Comparison of ENCODE assay signal across 8 cellular contexts in genomic region chr17:27494192-27495091, GRCh38. TPM values are rescaled to one million over a fixed set of nuclear protein-coding genes. Genes with fewer than 3 reads are reported as not detected.
DNase-seq lines count a peak whose midpoint lies in the region; ATAC-seq, FAIRE-seq and TF ChIP-seq lines count a peak whose summit lies in the region.

No MANE protein-coding gene starts in this region.

- TF ChIP-seq CTCF in GM23338 (conservative IDR thresholded peaks at IDR 0.05; ENCODE audit: low read depth in 2 of 2): peak; percentile 39 to 60; a peak in 2 of 4 replicates
- peak; percentile 67 for TF ChIP-seq CTCF in RWPE2 (IDR thresholded peaks at IDR 0.05; ENCODE audit: poor library complexity, severe bottlenecking)

- H3K4me2 ChIP-seq in GM23338: peak overlapping the region; percentile 37

- peak; percentile 51 for ATAC-seq in GM23338
- ATAC-seq in RWPE2 (ENCODE audit: low read depth): peak; percentile 82
- no peak for ATAC-seq in GM19395 (IDR thresholded peaks at IDR 0.05; ENCODE audit: unreplicated experiment)

- peak; percentile 64 for DNase-seq in GM23338 (ENCODE audit: low spot score)
- no peak for DNase-seq in RWPE2 (ENCODE audit: low spot score)
- DNase-seq in frontal cortex (ENCODE audit: low spot score in 2 of 2): peak; percentile 28 to 48
- DNase-seq in occipital lobe (lab: John Stamatoyannopoulos, UW): peak; percentile 48
- DNase-seq in SW 1271 (lab: John Stamatoyannopoulos, UW): no peak
- no peak for DNase-seq in ecto neural progenitor cell (ENCODE audit: low spot score)
- DNase-seq in SK-N-DZ (ENCODE audit: low spot score): no peak

- H3K9me3 Mint-ChIP-seq in GM23338: peaks cover 6% of the 10 kb centered on the region

- H3K4me3 Mint-ChIP-seq in GM23338: peak overlapping the region; percentile 47

- no peak overlapping the region for H2AFZ ChIP-seq in GM23338

- peaks cover 17% of the 10 kb centered on the region for H3K27me3 Mint-ChIP-seq in GM23338 (ENCODE audit: insufficient read depth, low read depth, poor library complexity)

- no peaks in the 10 kb centered on the region for H3K27me3 ChIP-seq in GM23338 (ENCODE audit: insufficient read depth)
- H3K27me3 ChIP-seq in RWPE2 (ENCODE audit: insufficient read depth, poor library complexity, severe bottlenecking): no peaks in the 10 kb centered on the region

- peaks cover 79% of the 10 kb centered on the region for H3K4me1 Mint-ChIP-seq in GM23338

- H3K27ac ChIP-seq in GM23338 (ENCODE audit: low read depth) (peak overlapping the region; percentile 86), RWPE2 (ENCODE audit: poor library complexity, severe bottlenecking) (peak overlapping the region; percentile 30)

- peaks cover 1% of the 10 kb centered on the region; the same call in 1 of the 2 replicates for H4K20me1 ChIP-seq in GM23338 (replicated peaks; ENCODE audit: insufficient read depth)

- H3K4me1 ChIP-seq in GM23338 (ENCODE audit: insufficient read depth) (peaks cover 84% of the 10 kb centered on the region), RWPE2 (ENCODE audit: insufficient read depth, poor library complexity, severe bottlenecking) (peaks cover 13% of the 10 kb centered on the region)

- no peak for FAIRE-seq in frontal cortex (lab: Jason Lieb, UNC)

- peak overlapping the region; percentile 91 for H3K27ac Mint-ChIP-seq in GM23338

- H3K9me2 ChIP-seq in GM23338 (ENCODE audit: insufficient read depth): no peaks in the 10 kb centered on the region

- no peaks in the 10 kb centered on the region for H3K9me3 ChIP-seq in RWPE2 (ENCODE audit: severe bottlenecking)

- peaks cover 7% of the 10 kb centered on the region; the same call in 2 of the 3 replicates for H3K36me3 Mint-ChIP-seq in GM23338 (ENCODE audit: low read depth)

- H3K36me3 ChIP-seq in GM23338 (ENCODE audit: insufficient read depth) (no peaks in the 10 kb centered on the region), RWPE2 (ENCODE audit: low read depth) (no peaks in the 10 kb centered on the region)

- H3K79me2 ChIP-seq in GM23338 (replicated peaks; ENCODE audit: insufficient read depth): peaks cover 98% of the 10 kb centered on the region

- H3F3A ChIP-seq in GM23338 (replicated peaks; ENCODE audit: low read depth): 0 out of 2 replicates have a peak, but pooled peaks cover 3% of the 10 kb centered on the region

- no peak overlapping the region for H3K4me3 ChIP-seq in GM23338
- no peak overlapping the region for H3K4me3 ChIP-seq in RWPE2 (ENCODE audit: severe bottlenecking)

TF ChIP-seq in GM23338, 12 proteins besides CTCF, POLR2A, EP300 and RAD21 (continues in another document):
- TF ChIP-seq ZNF331 (CRISPR knock-in tag; IDR thresholded peaks at IDR 0.05; ENCODE audit: low read depth) (no peak), EZH2 (IDR thresholded peaks at IDR 0.05; ENCODE audit: low read depth, unreplicated experiment) (no peak), ZNF114 (CRISPR knock-in tag; IDR thresholded peaks at IDR 0.05) (no peak), POLR2AphosphoS5 (IDR thresholded peaks at IDR 0.05; ENCODE audit: low read depth) (no peak), ETS1 (IDR thresholded peaks at IDR 0.05) (no peak), ZNF462 (CRISPR knock-in tag; IDR thresholded peaks at IDR 0.05) (no peak), NANOG (IDR thresholded peaks at IDR 0.05; ENCODE audit: borderline replicate concordance) (no peak)

RNA-seq across cellular contexts. Expression of gene KSR1, which starts 38.2 kb away (rescaled TPM):
- total RNA-seq in GM23338 (2014; rRNA removed; shearing (Covaris generic)): 35.6 and 53.2 TPM in 2 replicates
- 7.8 and 8.5 TPM in 2 replicates for polyA plus RNA-seq in GM23338 (2016; fragmentation: Nextera tagmentation; extraction: Ambion mirVana)
- total RNA-seq in frontal cortex (12.6 TPM), occipital lobe (15.3 TPM)
- 4.6 and 6.5 TPM in 2 replicates for polyA plus RNA-seq in SK-N-DZ (2014; cell fraction: cytosol; rRNA removed)
- 14.8 and 18.0 TPM in 2 replicates for polyA plus RNA-seq in SK-N-DZ (2014; cell fraction: nucleus; rRNA removed)

Comparison
In these comparisons a context has a peak if more than half of its experiments do, and no peak if none do; other contexts are left out.
1. DNase-seq: peak in GM23338 (single experiment), frontal cortex (2 of 2) and occipital lobe (single experiment); none in RWPE2 (single experiment), SW 1271 (0 of 2), ecto neural progenitor cell (single experiment) and SK-N-DZ (single experiment).